ENCODE assay signal across 9 cellular contexts in genomic region chr12:50923361-50924130, GRCh38. TPM values are rescaled to one million over a fixed set of nuclear protein-coding genes. Genes with fewer than 3 reads are reported as not detected.
A peak's percentile ranks its signal among the peaks of the same experiment; 100 is the strongest.
DNase-seq lines count a peak whose midpoint lies in the region; ATAC-seq and TF ChIP-seq lines count a peak whose summit lies in the region.
"Had no signal": no experiment of that assay in that cellular context is flagged by ENCODE, and none has a peak within 500 bp of the region (broad histone marks: within the 10 kb centered on the region; RNA-seq: fewer than 3 reads in every experiment).

No MANE protein-coding gene starts in this region.

- no peak for DNase-seq in activated T-cell treated with anti-CD3 and anti-CD28 coated beads, Interleukin-2, amount 50 U/mL, for 72 hours
- DNase-seq in activated T-cell treated with anti-CD3 and anti-CD28 coated beads for 4 hours: no peak
- no peak for DNase-seq in mesothelial cell of epicardium (ENCODE audit: low spot score in 2 of 2, unreplicated experiment in 2 of 2)
- no peak for DNase-seq in DMS 273 treated with DMSO at 0.1 percent for 48 hours (lab: John Stamatoyannopoulos, UW)

- peak overlapping the region; percentile 94 for H3K27ac Mint-ChIP-seq in activated T-cell treated with anti-CD3 and anti-CD28 coated beads, Interleukin-2, amount 50 U/mL, for 72 hours
- H3K27ac Mint-ChIP-seq in brain: peak overlapping the region; percentile 91 to 98 (median 94)
- peak overlapping the region; percentile 97 for H3K27ac Mint-ChIP-seq in mesothelial cell of epicardium

- no peaks in the 10 kb centered on the region for H3K9me3 Mint-ChIP-seq in activated T-cell treated with anti-CD3 and anti-CD28 coated beads, Interleukin-2, amount 50 U/mL, for 72 hours
- peaks cover 0 to 6% (median 3%) of the 10 kb centered on the region in 5 experiments for H3K9me3 Mint-ChIP-seq in brain
- peaks cover 4% of the 10 kb centered on the region for H3K9me3 Mint-ChIP-seq in mesothelial cell of epicardium

- TF ChIP-seq CTCF in brain (conservative IDR thresholded peaks at IDR 0.05) (no peak), mesothelial cell of epicardium (IDR thresholded peaks at IDR 0.05; ENCODE audit: unreplicated experiment) (no peak)

- 18% methylated on average over 8 of the region's 8 CpGs for WGBS in urinary bladder

- H3K36me3 ChIP-seq in urinary bladder (ENCODE audit: insufficient read depth): no peaks in the 10 kb centered on the region

- H3K4me1 ChIP-seq in urinary bladder (ENCODE audit: insufficient read depth): no peaks in the 10 kb centered on the region

- peak overlapping the region; percentile 83 for H3K4me3 ChIP-seq in urinary bladder (ENCODE audit: low read depth, low read length)

- peak overlapping the region; percentile 68 to 70 for H3K4me3 Mint-ChIP-seq in activated T-cell treated with anti-CD3 and anti-CD28 coated beads, Interleukin-2, amount 50 U/mL, for 72 hours
- H3K4me3 Mint-ChIP-seq in brain (peak overlapping the region; percentile 71 to 96 (median 92)), mesothelial cell of epicardium (peak overlapping the region; percentile 57)

- no peaks in the 10 kb centered on the region for H3K36me3 Mint-ChIP-seq in activated T-cell treated with anti-CD3 and anti-CD28 coated beads, Interleukin-2, amount 50 U/mL, for 72 hours (ENCODE audit: insufficient read depth in 2 of 2)
- no peaks in the 10 kb centered on the region for H3K36me3 Mint-ChIP-seq in brain
- no peaks in the 10 kb centered on the region for H3K36me3 Mint-ChIP-seq in mesothelial cell of epicardium

- ATAC-seq in activated T-cell treated with anti-CD3 and anti-CD28 coated beads, Interleukin-2, amount 50 U/mL, for 72 hours (replicated peaks in 1 of 2): no peak
- no peak for ATAC-seq in GM19467 (IDR thresholded peaks at IDR 0.05; ENCODE audit: unreplicated experiment)
- ATAC-seq in HG03196 (IDR thresholded peaks at IDR 0.05; ENCODE audit: unreplicated experiment): no peak

- peaks cover 5% of the 10 kb centered on the region for H3K27me3 Mint-ChIP-seq in activated T-cell treated with anti-CD3 and anti-CD28 coated beads, Interleukin-2, amount 50 U/mL, for 72 hours (ENCODE audit: low read depth)
- H3K27me3 Mint-ChIP-seq in brain: no peaks in the 10 kb centered on the region
- H3K27me3 Mint-ChIP-seq in mesothelial cell of epicardium (ENCODE audit: low read depth): no peaks in the 10 kb centered on the region

- peaks cover 44% of the 10 kb centered on the region for H3K4me1 Mint-ChIP-seq in activated T-cell treated with anti-CD3 and anti-CD28 coated beads, Interleukin-2, amount 50 U/mL, for 72 hours (ENCODE audit: low read depth)
- H3K4me1 Mint-ChIP-seq in brain (peaks cover 65% of the 10 kb centered on the region), mesothelial cell of epicardium (peaks cover 68% of the 10 kb centered on the region)

- H3K27ac ChIP-seq in urinary bladder (ENCODE audit: low read depth): peak overlapping the region; percentile 87

RNA-seq across cellular contexts. Expression of gene HIGD1C, which starts 28.8 kb away (rescaled TPM):
- total RNA-seq in activated T-cell treated with anti-CD3 and anti-CD28 coated beads, Interleukin-2, amount 50 U/mL, for 72 hours: not detected
- polyA plus RNA-seq in brain (ENCODE audit: insufficient read depth, low read depth, low replicate concordance): not detected
- not detected in 3 replicates for total RNA-seq in mesothelial cell of epicardium
- not detected for total RNA-seq in urinary bladder
- polyA plus RNA-seq in urinary bladder: not detected
- total RNA-seq: fibroblast of villous mesenchyme had no signal
